Comparison of ENCODE assay signal across 23 cellular contexts in the genomic region with DNA sequence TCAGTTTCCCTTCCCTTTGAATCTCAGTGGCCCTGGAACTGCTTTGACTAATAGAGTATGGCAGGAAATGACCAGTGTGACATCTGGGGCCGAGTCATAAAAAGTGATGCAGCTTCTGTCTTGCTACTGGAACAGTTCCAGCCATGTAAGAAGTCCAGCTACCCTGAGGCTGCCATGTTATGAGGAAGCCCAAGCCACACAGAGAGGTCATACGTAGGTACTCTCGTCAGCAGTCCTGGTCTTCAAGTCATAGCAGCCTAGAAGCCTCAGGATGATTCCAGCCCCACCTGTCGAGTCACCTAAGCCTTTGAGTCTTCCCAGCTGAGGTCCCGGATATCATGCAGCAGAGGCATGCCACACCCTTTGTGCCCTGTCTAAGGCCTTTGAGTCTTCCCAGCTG.
DNase-seq lines count a peak whose midpoint lies in the region; TF ChIP-seq lines count a peak whose summit lies in the region.
"Had no signal": no experiment of that assay in that cellular context is flagged by ENCODE, and none has a peak within 500 bp of the region (broad histone marks: within the 10 kb centered on the region; RNA-seq: fewer than 3 reads in every experiment).

No MANE protein-coding gene starts in this region.

- H3K4me1 ChIP-seq in mammary epithelial cell (ENCODE audit: insufficient read depth, low read length) = peaks cover 7% of the 10 kb centered on the region
- H3K4me1 ChIP-seq in PC-9 (replicated peaks; ENCODE audit: insufficient read depth) = 0 out of 2 replicates have a peak, but pooled peaks cover 10% of the 10 kb centered on the region
- peaks cover 2 to 28% (median 11%) of the 10 kb centered on the region in 3 donors for H3K4me1 ChIP-seq in skeletal muscle tissue (ENCODE audit: control insufficient read depth in 3 of 3, insufficient read depth in 3 of 3, low read length in 3 of 3)
- H3K4me1 ChIP-seq in suprapubic skin = no peaks in the 10 kb centered on the region
- H3K4me1 ChIP-seq: body of pancreas, colonic mucosa, prostate gland, SJCRH30 had no signal

- CTCF ChIA-PET in mammary epithelial cell (lab: Charles Lee; ENCODE audit: low non-redundant PET) = no interaction called here
- CTCF ChIA-PET in MCF 10A (lab: Yijun Ruan, JAX) = interaction anchor here (1.5 to 1.7 kb wide), 2 partner anchors 79 to 94 kb away, joined by 7 to 13 read pairs; no protein-coding TSS in a partner anchor
- CTCF ChIA-PET in PC-9 (lab: Charles Lee) = no interaction called here

- no peaks in the 10 kb centered on the region for H3F3A ChIP-seq in PC-9 (ENCODE audit: insufficient read depth, low read depth)

- no peak overlapping the region for H3K27ac ChIP-seq in mammary epithelial cell (ENCODE audit: insufficient read depth, low read depth, low read length)
- no peak overlapping the region for H3K27ac ChIP-seq in PC-9
- H3K27ac ChIP-seq in skeletal muscle tissue (ENCODE audit: low read depth, low read length) = peak overlapping the region; percentile 11
- no peak overlapping the region for H3K27ac ChIP-seq in suprapubic skin
- H3K27ac ChIP-seq: body of pancreas, colonic mucosa, prostate gland, SJCRH30, vagina had no signal

- peak; percentile 83 for DNase-seq in mammary epithelial cell
- no peak for DNase-seq in MCF 10A (ENCODE audit: unreplicated experiment)
- peak; percentile 40 to 66 for DNase-seq in PC-9
- DNase-seq in chondrocyte (ENCODE audit: low spot score) = no peak
- DNase-seq in suprapubic skin (ENCODE audit: low spot score in 2 of 2) = no peak
- no peak for DNase-seq in NCI-H82 treated with DMSO at 0.1 percent for 48 hours (lab: John Stamatoyannopoulos, UW; ENCODE audit: unreplicated experiment)
- DNase-seq in D341Med (ENCODE audit: low spot score) = no peak
- DNase-seq: activated CD4-positive, alpha-beta T cell treated with anti-CD3 and anti-CD28 coated beads for 1 hour; activated naive CD8-positive, alpha-beta T cell treated with anti-CD3 and anti-CD28 coated beads, Interleukin-2, amount 10 ng/mL, durations not matched to agents 7 days and 5 days; body of pancreas; colonic mucosa; foreskin melanocyte; KG1; mesendoderm; NCI-H526; SJCRH30; small intestine; stimulated activated CD4-positive, alpha-beta T cell treated with anti-CD3 and anti-CD28 coated beads, Interleukin-4, amount 100 ng/mL, for 1 hour had no signal

- no peaks in the 10 kb centered on the region for H3K36me3 Mint-ChIP-seq in MCF 10A (ENCODE audit: insufficient read depth, unreplicated experiment)
- no peaks in the 10 kb centered on the region for H3K36me3 Mint-ChIP-seq in chondrocyte (ENCODE audit: low read depth)
- H3K36me3 Mint-ChIP-seq: activated naive CD8-positive, alpha-beta T cell treated with anti-CD3 and anti-CD28 coated beads, Interleukin-2, amount 10 ng/mL, durations not matched to agents 7 days and 5 days had no signal

- H3K27ac Mint-ChIP-seq in MCF 10A (ENCODE audit: low read depth, unreplicated experiment) (no peak overlapping the region), chondrocyte (ENCODE audit: unreplicated experiment) (peak overlapping the region; percentile 38)
- H3K27ac Mint-ChIP-seq: activated naive CD8-positive, alpha-beta T cell treated with anti-CD3 and anti-CD28 coated beads, Interleukin-2, amount 10 ng/mL, durations not matched to agents 7 days and 5 days; activated T-helper 2 cell treated with anti-CD3 and anti-CD28 coated beads, Interferon-gamma antibody, Interleukin-2, Interleukin-4, amounts not matched to agents 10 μg/mL and 5 μg/mL and 100 μg/mL, durations not matched to agents 14 hours and 24 hours and 36 hours; T-helper 2 cell treated with Interferon-gamma antibody and Interleukin-4, amounts not matched to agents 5 μg/mL and 100 μg/mL, for 36 hours had no signal

- in situ Hi-C loops in mammary epithelial cell (cut with MboI; ENCODE audit: low sequenced_read_pairs in 2 of 2) = no loop called here

- no peak overlapping the region for H3K9ac ChIP-seq in mammary epithelial cell (ENCODE audit: insufficient read depth, low read length)
- H3K9ac ChIP-seq in skeletal muscle tissue (ENCODE audit: low read depth in 1 of 3, low read length in 3 of 3) = no peak overlapping the region

- dilution Hi-C loops in mammary epithelial cell (cut with HindIII; ENCODE audit: low sequenced_read_pairs) = no loop called here

- H4K20me1 ChIP-seq in mammary epithelial cell (ENCODE audit: insufficient read depth, low read length) (no peaks in the 10 kb centered on the region), PC-9 (ENCODE audit: insufficient read depth) (no peaks in the 10 kb centered on the region)

- H3K36me3 ChIP-seq in mammary epithelial cell (ENCODE audit: insufficient read depth, low read length) = no peaks in the 10 kb centered on the region
- no peaks in the 10 kb centered on the region for H3K36me3 ChIP-seq in PC-9 (ENCODE audit: low read depth)
- H3K36me3 ChIP-seq in skeletal muscle tissue (ENCODE audit: control insufficient read depth in 3 of 3, insufficient read depth in 3 of 3, low read length in 3 of 3) = peaks cover 0 to 6% (median 3%) of the 10 kb centered on the region in 3 donors
- no peaks in the 10 kb centered on the region for H3K36me3 ChIP-seq in suprapubic skin
- H3K36me3 ChIP-seq: colonic mucosa, prostate gland, SJCRH30, vagina had no signal

- H3K79me2 ChIP-seq in mammary epithelial cell (ENCODE audit: insufficient read depth, low read length) = no peaks in the 10 kb centered on the region
- no peaks in the 10 kb centered on the region for H3K79me2 ChIP-seq in PC-9 (ENCODE audit: low read depth)

- no peak for TF ChIP-seq EP300 in suprapubic skin (IDR thresholded peaks at IDR 0.05)

- no peaks in the 10 kb centered on the region for H3K9me2 ChIP-seq in PC-9 (ENCODE audit: insufficient read depth)

- H3K4me1 Mint-ChIP-seq in MCF 10A (ENCODE audit: insufficient read depth, unreplicated experiment) (no peaks in the 10 kb centered on the region), chondrocyte (ENCODE audit: low read depth) (peaks cover 19% of the 10 kb centered on the region)
- H3K4me1 Mint-ChIP-seq: activated naive CD8-positive, alpha-beta T cell treated with anti-CD3 and anti-CD28 coated beads, Interleukin-2, amount 10 ng/mL, durations not matched to agents 7 days and 5 days had no signal

- H3K4me3 Mint-ChIP-seq in MCF 10A (ENCODE audit: unreplicated experiment) = no peak overlapping the region
- H3K4me3 Mint-ChIP-seq in chondrocyte (ENCODE audit: unreplicated experiment) = no peak overlapping the region
- H3K4me3 Mint-ChIP-seq: activated naive CD8-positive, alpha-beta T cell treated with anti-CD3 and anti-CD28 coated beads, Interleukin-2, amount 10 ng/mL, durations not matched to agents 7 days and 5 days; T-helper 2 cell treated with Interferon-gamma antibody and Interleukin-4, amounts not matched to agents 5 μg/mL and 100 μg/mL, for 36 hours had no signal

- H3K4me2 ChIP-seq in mammary epithelial cell (ENCODE audit: insufficient read depth, low read depth, low read length) (no peak overlapping the region), PC-9 (no peak overlapping the region; the same call in none of the 2 replicates)

- POLR2A ChIA-PET in MCF 10A (lab: Yijun Ruan, JAX) = no interaction called here
- POLR2A ChIA-PET in PC-9 (lab: Charles Lee; ENCODE audit: unreplicated experiment) = no interaction called here

- TF ChIP-seq CTCF in mammary epithelial cell (conservative IDR thresholded peaks at IDR 0.05 in 1 of 2, IDR thresholded peaks at IDR 0.05 in 1 of 2; ENCODE audit: extremely low read depth in 1 of 2, insufficient read depth in 1 of 2, low read depth in 1 of 2, low read length in 2 of 2) (no peak), MCF 10A (IDR thresholded peaks at IDR 0.05; ENCODE audit: unreplicated experiment) (no peak), PC-9 (conservative IDR thresholded peaks at IDR 0.05) (no peak), chondrocyte (IDR thresholded peaks at IDR 0.05) (no peak), suprapubic skin (IDR thresholded peaks at IDR 0.05) (no peak)

- BruUV-seq in mammary epithelial cell (replicated peaks; lab: Mats Ljungman, UMichigan) (no TSS peak), MCF 10A (replicated peaks; lab: Mats Ljungman, UMichigan) (no TSS peak), PC-9 (replicated peaks; lab: Mats Ljungman, UMichigan) (no TSS peak)

- H3K27me3 Mint-ChIP-seq in MCF 10A (ENCODE audit: insufficient read depth, unreplicated experiment) (no peaks in the 10 kb centered on the region), chondrocyte (ENCODE audit: low read depth) (no peaks in the 10 kb centered on the region)

- H3K9me3 ChIP-seq in mammary epithelial cell (replicated peaks; ENCODE audit: insufficient read depth, low read length) = no peaks in the 10 kb centered on the region
- no peaks in the 10 kb centered on the region for H3K9me3 ChIP-seq in PC-9 (ENCODE audit: insufficient read depth, low read depth)
- H3K9me3 ChIP-seq in skeletal muscle tissue (ENCODE audit: control insufficient read depth in 3 of 3, low read length in 3 of 3) = no peaks in the 10 kb centered on the region
- no peaks in the 10 kb centered on the region for H3K9me3 ChIP-seq in suprapubic skin
- H3K9me3 ChIP-seq: body of pancreas, colonic mucosa, prostate gland, SJCRH30, vagina had no signal

- no peak overlapping the region for H3K4me3 ChIP-seq in mammary epithelial cell (replicated peaks in 1 of 3; ENCODE audit: insufficient read depth in 1 of 3, low read depth in 2 of 3, low read length in 3 of 3)
- H3K4me3 ChIP-seq in PC-9 = no peak overlapping the region
- H3K4me3 ChIP-seq in skeletal muscle tissue (ENCODE audit: low read length in 3 of 3) = no peak overlapping the region
- no peak overlapping the region for H3K4me3 ChIP-seq in suprapubic skin
- H3K4me3 ChIP-seq: body of pancreas, colonic mucosa, prostate gland, SJCRH30, vagina had no signal

- H3K27me3 ChIP-seq in mammary epithelial cell (ENCODE audit: insufficient read depth, low read length) (no peaks in the 10 kb centered on the region), PC-9 (ENCODE audit: insufficient read depth, low read depth) (no peaks in the 10 kb centered on the region), skeletal muscle tissue (ENCODE audit: control insufficient read depth in 3 of 3, insufficient read depth in 3 of 3, low read length in 3 of 3) (no peaks in the 10 kb centered on the region), suprapubic skin (no peaks in the 10 kb centered on the region)
- H3K27me3 ChIP-seq: body of pancreas, colonic mucosa, SJCRH30, vagina had no signal

- H3K9me3 Mint-ChIP-seq in MCF 10A (ENCODE audit: unreplicated experiment) (no peaks in the 10 kb centered on the region), chondrocyte (ENCODE audit: low read depth) (peaks cover 7% of the 10 kb centered on the region)
- H3K9me3 Mint-ChIP-seq: activated naive CD8-positive, alpha-beta T cell treated with anti-CD3 and anti-CD28 coated beads, Interleukin-2, amount 10 ng/mL, durations not matched to agents 7 days and 5 days; activated T-helper 2 cell treated with anti-CD3 and anti-CD28 coated beads, Interferon-gamma antibody, Interleukin-2, Interleukin-4, amounts not matched to agents 10 μg/mL and 5 μg/mL and 100 μg/mL, durations not matched to agents 14 hours and 24 hours and 36 hours had no signal

- no peak overlapping the region for H2AFZ ChIP-seq in mammary epithelial cell (ENCODE audit: low read depth, low read length)
- no peak overlapping the region for H2AFZ ChIP-seq in PC-9

- no peak for TF ChIP-seq POLR2A in suprapubic skin (IDR thresholded peaks at IDR 0.05)

- 53% methylated on average over 5 of the region's 5 CpGs for WGBS in mammary epithelial cell (ENCODE audit: low coverage, missing lambda C conversion rate)
- 91% methylated on average over 5 of the region's 5 CpGs for WGBS in suprapubic skin

- intact Hi-C loops in mammary epithelial cell (cut with micrococcal nuclease) = no loop called here
- intact Hi-C loops in MCF 10A (cut with micrococcal nuclease) = no loop called here
- intact Hi-C loops in PC-9 (cut with micrococcal nuclease; ENCODE audit: unreplicated experiment) = no loop called here

Comparison
In these comparisons a context has a peak if more than half of its experiments do, and no peak if none do; other contexts are left out.
1. DNase-seq: peak in mammary epithelial cell (single experiment) and PC-9 (2 of 2); none in MCF 10A (single experiment), chondrocyte (single experiment), suprapubic skin (0 of 2), NCI-H82 treated with DMSO at 0.1 percent for 48 hours (single experiment) and D341Med (single experiment).